Comparison of ENCODE assay signal across 8 cellular contexts in genomic region chrX:24153175-24153795, GRCh38. TPM values are rescaled to one million over a fixed set of nuclear protein-coding genes. Genes with fewer than 3 reads are reported as not detected.
DNase-seq lines count a peak whose midpoint lies in the region; ATAC-seq, FAIRE-seq and TF ChIP-seq lines count a peak whose summit lies in the region.

No MANE protein-coding gene starts in this region.

- peaks cover 66% of the 10 kb centered on the region for H3K4me1 ChIP-seq in psoas muscle

- H3K36me3 ChIP-seq in psoas muscle (ENCODE audit: insufficient read depth in 1 of 2, low read depth in 1 of 2) = peaks cover 0 to 16% of the 10 kb centered on the region in 2 donors

- H3K27me3 ChIP-seq in psoas muscle (ENCODE audit: insufficient read depth in 3 of 3, low read length in 2 of 3) = no peaks in the 10 kb centered on the region

- H3K4me3 ChIP-seq in psoas muscle = peak overlapping the region; percentile 87

- TF ChIP-seq CTCF in psoas muscle (IDR thresholded peaks at IDR 0.05) = no peak

- no peaks in the 10 kb centered on the region for H3K9me3 ChIP-seq in psoas muscle

- peak; percentile 36 for DNase-seq in NCI-H2171 treated with DMSO at 0.1 percent for 48 hours (lab: John Stamatoyannopoulos, UW)
- DNase-seq in NCI-H2171 (lab: John Stamatoyannopoulos, UW) = no peak
- DNase-seq in NCI-H69 (lab: John Stamatoyannopoulos, UW) = peak; percentile 61
- no peak for DNase-seq in psoas muscle
- no peak for DNase-seq in COLO829 (ENCODE audit: low spot score)

- WGBS in psoas muscle, 3 donors = 15 to 33% (median 19%) methylated on average over 4 of the region's 4 CpGs

- H3K27ac ChIP-seq in psoas muscle = peak overlapping the region; percentile 3

- peak; percentile 84 for FAIRE-seq in colon (lab: Jason Lieb, UNC)

- intact Hi-C loops in psoas muscle (cut with DNase I) = loop anchor here (5.0 to 10.0 kb wide), 2 partner anchors 71 to 248 kb away; partner anchors contain the start of genes APOO (in 1 of the 2) and CXorf58 (in 1 of the 2)

- ATAC-seq in psoas muscle (no peak), HG03469 (IDR thresholded peaks at IDR 0.05; ENCODE audit: unreplicated experiment) (no peak), HG03354 (IDR thresholded peaks at IDR 0.05; ENCODE audit: poor library complexity, severe bottlenecking, unreplicated experiment) (no peak)

RNA-seq across cellular contexts. Expression of gene ZFX, which starts 3.8 kb away (rescaled TPM):
- 10 to 100 TPM; 55.4 to 72.3 (median 60.6) TPM for total RNA-seq in psoas muscle
- polyA plus RNA-seq in psoas muscle = 10 to 100 TPM in 1 of 3 donors, 1 to 10 TPM in 2; 3.8 to 14.9 (median 9.6) TPM

Comparison
In these comparisons a context has a peak if more than half of its experiments do, and no peak if none do; other contexts are left out.
1. DNase-seq: peak in NCI-H2171 treated with DMSO at 0.1 percent for 48 hours (single experiment) and NCI-H69 (single experiment); none in NCI-H2171 (single experiment), psoas muscle (0 of 2) and COLO829 (single experiment).